Comparison of ENCODE assay signal across 8 cellular contexts in the genomic region with DNA sequence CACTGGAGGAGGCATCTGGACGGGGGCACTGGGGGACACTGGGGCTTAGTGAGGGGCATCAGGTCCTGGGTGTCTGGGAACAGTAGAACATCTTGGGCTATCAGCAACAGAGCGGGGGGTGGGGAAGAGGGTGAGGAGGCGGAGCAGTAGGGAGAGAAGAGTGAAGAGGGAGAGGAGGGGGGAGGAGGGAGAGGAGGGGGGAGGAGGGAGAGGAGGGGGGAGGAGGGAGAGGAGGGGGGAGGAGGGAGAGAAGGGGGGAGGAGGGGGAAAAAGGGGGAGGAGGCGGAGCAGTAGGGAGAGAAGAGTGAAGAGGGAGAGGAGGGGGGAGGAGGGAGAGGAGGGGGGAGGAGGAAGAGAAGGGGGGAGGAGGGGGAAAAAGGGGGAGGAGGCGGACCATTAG. TPM values are rescaled to one million over a fixed set of nuclear protein-coding genes. Genes with fewer than 3 reads are reported as not detected.
DNase-seq lines count a peak whose midpoint lies in the region; ATAC-seq and TF ChIP-seq lines count a peak whose summit lies in the region.
"Not testable (repeated sequence)": the region's sequence is repeated elsewhere in the genome, so short reads cannot be mapped to it uniquely, and the experiment has no call there.

No MANE protein-coding gene starts in this region.

- not testable (repeated sequence) for TF ChIP-seq RAD21 in HCT116 (IDR thresholded peaks at IDR 0.05; ENCODE audit: low read depth)

- not testable (repeated sequence) for H3K9me2 ChIP-seq in HCT116 (ENCODE audit: insufficient read depth)

- not testable (repeated sequence) for H3K79me2 ChIP-seq in HCT116 (ENCODE audit: insufficient read depth, low read length)

- TF ChIP-seq CTCF in HCT116 (IDR thresholded peaks at IDR 0.05 in 2 of 3, conservative IDR thresholded peaks at IDR 0.05 in 1 of 3; ENCODE audit: borderline replicate concordance in 1 of 3, insufficient read depth in 1 of 3, low read depth in 2 of 3, low read length in 2 of 3), result not testable (repeated sequence)

- ATAC-seq in HCT116, result peak; percentile 39; the same call in 1 of the 2 replicates

- CTCF ChIA-PET in HCT116 (lab: Charles Lee), result not testable (repeated sequence)

- H3K27me3 ChIP-seq in HCT116 (ENCODE audit: insufficient read depth, low read length), result not testable (repeated sequence)

- H3K9me3 ChIP-seq in HCT116 (ENCODE audit: control insufficient read depth in 1 of 2, insufficient read depth in 1 of 2, low read depth in 1 of 2, low read length in 2 of 2), result not testable (repeated sequence)

- TF ChIP-seq POLR2A in HCT116 (IDR thresholded peaks at IDR 0.05; ENCODE audit: borderline replicate concordance, extremely low read depth, insufficient read depth, insufficient read length); erythroblast (IDR thresholded peaks at IDR 0.05; ENCODE audit: low read length): not testable (repeated sequence)

- H3K36me3 ChIP-seq in HCT116 (ENCODE audit: control insufficient read depth in 1 of 2, insufficient read depth in 2 of 2, low read length in 2 of 2), result not testable (repeated sequence)

- H4K20me1 ChIP-seq in HCT116 (ENCODE audit: insufficient read depth), result not testable (repeated sequence)

- POLR2A ChIA-PET in HCT116 (lab: Charles Lee), result not testable (repeated sequence)

- DNase-seq in A172 (ENCODE audit: low spot score) (peak; percentile 48), HCT116 (ENCODE audit: low read depth, low spot score) (peak; percentile 53), NCI-H2171 treated with DMSO at 0.1 percent for 48 hours (lab: John Stamatoyannopoulos, UW) (peak; percentile 26), OCI-M1 (lab: John Stamatoyannopoulos, UW) (peak; percentile 62), amygdala (lab: John Stamatoyannopoulos, UW) (peak in 43 of 56 donors; percentile 25 to 95 (median 66)), erythroblast (lab: John Stamatoyannopoulos, UW) (peak; percentile 50 to 63), hippocampal formation (lab: John Stamatoyannopoulos, UW) (peak; percentile 73 to 91), occipital lobe (lab: John Stamatoyannopoulos, UW) (peak; percentile 84)

- not testable (repeated sequence) for H3K4me2 ChIP-seq in HCT116 (ENCODE audit: low read length)

- not testable (repeated sequence) for BruUV-seq in HCT116 (replicated peaks; lab: Mats Ljungman, UMichigan)

- intact Hi-C loops in HCT116 (cut with micrococcal nuclease), result not testable (repeated sequence)

- H2AFZ ChIP-seq in HCT116 (ENCODE audit: low read depth, low read length, poor library complexity, severe bottlenecking), result not testable (repeated sequence)

- not testable (repeated sequence) for H3K4me1 ChIP-seq in HCT116 (ENCODE audit: control insufficient read depth in 1 of 2, insufficient read depth in 2 of 2, low read length in 2 of 2)

- H3K4me3 ChIP-seq in HCT116 (replicated peaks in 1 of 2; ENCODE audit: low read depth in 1 of 2, low read length in 2 of 2), result not testable (repeated sequence)

- peak overlapping the region; percentile 19; the same call in 1 of the 2 replicates for H3K27ac ChIP-seq in HCT116 (ENCODE audit: low read depth, low read length)

- RAD21 ChIA-PET in HCT116 (lab: Charles Lee; ENCODE audit: low non-redundant PET in 1 of 2, low total read pairs in 2 of 2, uncharacterized antibody in 2 of 2, unreplicated experiment in 2 of 2), result not testable (repeated sequence)

- not testable (repeated sequence) for H3K9ac ChIP-seq in HCT116 (ENCODE audit: low read length)

RNA-seq across cellular contexts. Expression of a gene that starts 13.2 kb away (rescaled TPM):
- total RNA-seq in A172 (2014; rRNA removed; shearing (Covaris generic)), result 21.2 and 28.2 TPM in 2 replicates
- 60.7 TPM for total RNA-seq in HCT116 (2021; ENCODE audit: unreplicated experiment)
- 37.9 and 38.6 TPM in 2 replicates for polyA plus RNA-seq in HCT116 (2012)
- 4.2 TPM for total RNA-seq in occipital lobe

RNA-seq across cellular contexts. Expression of a gene that starts 58.2 kb away (rescaled TPM):
- total RNA-seq in A172 (2014; rRNA removed; shearing (Covaris generic)), result 45.3 and 49.6 TPM in 2 replicates
- total RNA-seq in HCT116 (2021; ENCODE audit: unreplicated experiment) (167 TPM), occipital lobe (15.8 TPM)
- 100 TPM in 2 replicates for polyA plus RNA-seq in HCT116 (2012)

Comparison
In these comparisons a context has a peak if more than half of its experiments do, and no peak if none do; other contexts are left out.
1. DNase-seq: peak in every context shown above with its lines; median percentile 84 in occipital lobe; 82 in hippocampal formation; 66 in amygdala; 62 in OCI-M1; 56 in erythroblast; 53 in HCT116; 48 in A172; 26 in NCI-H2171 treated with DMSO at 0.1 percent for 48 hours.